ENCODE assay signal across 18 cellular contexts in genomic region chr21:42302794-42303193, GRCh38. TPM values are rescaled to one million over a fixed set of nuclear protein-coding genes. Genes with fewer than 3 reads are reported as not detected.
A peak's percentile ranks its signal among the peaks of the same experiment; 100 is the strongest.
DNase-seq lines count a peak whose midpoint lies in the region; FAIRE-seq and TF ChIP-seq lines count a peak whose summit lies in the region.
"Had no signal": no experiment of that assay in that cellular context is flagged by ENCODE, and none has a peak within 500 bp of the region (broad histone marks: within the 10 kb centered on the region; RNA-seq: fewer than 3 reads in every experiment).

No MANE protein-coding gene starts in this region.

- H3K27me3 ChIP-seq in osteoblast (ENCODE audit: insufficient read depth, low read length), result peaks cover 5% of the 10 kb centered on the region

- no peak overlapping the region for H3K4me3 ChIP-seq in osteoblast (ENCODE audit: insufficient read depth, low read length)

- H3K36me3 ChIP-seq in osteoblast (ENCODE audit: insufficient read depth, low read length), result no peaks in the 10 kb centered on the region

- H3K79me2 ChIP-seq in osteoblast (ENCODE audit: insufficient read depth, low read length), result no peaks in the 10 kb centered on the region

- no peak for TF ChIP-seq CTCF in osteoblast (IDR thresholded peaks at IDR 0.05; ENCODE audit: extremely low read depth, low read depth, low read length)

- DNase-seq in NCI-H748 (lab: John Stamatoyannopoulos, UW; ENCODE audit: unreplicated experiment), result peak; percentile 48
- DNase-seq in NCI-H748 treated with DMSO at 0.1 percent for 48 hours (lab: John Stamatoyannopoulos, UW), result no peak
- peak; percentile 30 for DNase-seq in DMS79 (lab: John Stamatoyannopoulos, UW)
- peak; percentile 29 for DNase-seq in NCI-H187 treated with DMSO at 0.1 percent for 48 hours (lab: John Stamatoyannopoulos, UW)
- DNase-seq in osteoblast (ENCODE audit: insufficient read length, low spot score, missing footprints), result peak; percentile 39
- DNase-seq in RKO (ENCODE audit: low spot score), result no peak
- DNase-seq in activated CD4-positive, alpha-beta T cell treated with anti-CD3 and anti-CD28 coated beads for 48 hours, result no peak
- no peak for DNase-seq in GM19239 (ENCODE audit: insufficient read length, low spot score)
- DNase-seq: ACHN; CD4-positive, CD25-positive, alpha-beta regulatory T cell; H9; MM.1S; NCI-H1105; NK-92 treated with Interleukin-12 subunit alpha and Interleukin-12 subunit beta, amount 100 ng/mL, for 24 hours; OCI-M1 had no signal

- no peaks in the 10 kb centered on the region for H3K4me1 ChIP-seq in osteoblast (ENCODE audit: insufficient read depth, low read length)

- H3K4me2 ChIP-seq in osteoblast (ENCODE audit: insufficient read depth, low read length), result no peak overlapping the region
- H3K4me2 ChIP-seq: SK-N-SH had no signal

- no peak for FAIRE-seq in GM19239 (lab: Jason Lieb, UNC)
- FAIRE-seq: G401.6, GM12891 had no signal

- no peaks in the 10 kb centered on the region for H4K20me1 ChIP-seq in osteoblast (ENCODE audit: insufficient read depth, low read length)

- H2AFZ ChIP-seq in osteoblast (ENCODE audit: low read length), result no peak overlapping the region

- no peaks in the 10 kb centered on the region for H3K9me3 ChIP-seq in osteoblast (ENCODE audit: low read depth, low read length)
- H3K9me3 ChIP-seq: SK-N-SH had no signal

- no peak overlapping the region for H3K27ac ChIP-seq in osteoblast (ENCODE audit: low read depth, low read length)

RNA-seq across cellular contexts. Expression of gene TFF3, which starts 12.4 kb away (rescaled TPM):
- not detected in 2 replicates for total RNA-seq in osteoblast
- total RNA-seq: CD4-positive, CD25-positive, alpha-beta regulatory T cell had no signal

RNA-seq across cellular contexts. Expression of gene TFF2, which starts 48.0 kb away (rescaled TPM):
- not detected in 2 replicates for total RNA-seq in osteoblast
- total RNA-seq: CD4-positive, CD25-positive, alpha-beta regulatory T cell; H9 had no signal

Comparison
In these comparisons a context has a peak if more than half of its experiments do, and no peak if none do; other contexts are left out.
1. DNase-seq: peak in NCI-H748 (single experiment), DMS79 (single experiment), NCI-H187 treated with DMSO at 0.1 percent for 48 hours (single experiment) and osteoblast (single experiment); none in NCI-H748 treated with DMSO at 0.1 percent for 48 hours (single experiment), RKO (single experiment), activated CD4-positive, alpha-beta T cell treated with anti-CD3 and anti-CD28 coated beads for 48 hours (single experiment) and GM19239 (single experiment).